In the genomic region with DNA sequence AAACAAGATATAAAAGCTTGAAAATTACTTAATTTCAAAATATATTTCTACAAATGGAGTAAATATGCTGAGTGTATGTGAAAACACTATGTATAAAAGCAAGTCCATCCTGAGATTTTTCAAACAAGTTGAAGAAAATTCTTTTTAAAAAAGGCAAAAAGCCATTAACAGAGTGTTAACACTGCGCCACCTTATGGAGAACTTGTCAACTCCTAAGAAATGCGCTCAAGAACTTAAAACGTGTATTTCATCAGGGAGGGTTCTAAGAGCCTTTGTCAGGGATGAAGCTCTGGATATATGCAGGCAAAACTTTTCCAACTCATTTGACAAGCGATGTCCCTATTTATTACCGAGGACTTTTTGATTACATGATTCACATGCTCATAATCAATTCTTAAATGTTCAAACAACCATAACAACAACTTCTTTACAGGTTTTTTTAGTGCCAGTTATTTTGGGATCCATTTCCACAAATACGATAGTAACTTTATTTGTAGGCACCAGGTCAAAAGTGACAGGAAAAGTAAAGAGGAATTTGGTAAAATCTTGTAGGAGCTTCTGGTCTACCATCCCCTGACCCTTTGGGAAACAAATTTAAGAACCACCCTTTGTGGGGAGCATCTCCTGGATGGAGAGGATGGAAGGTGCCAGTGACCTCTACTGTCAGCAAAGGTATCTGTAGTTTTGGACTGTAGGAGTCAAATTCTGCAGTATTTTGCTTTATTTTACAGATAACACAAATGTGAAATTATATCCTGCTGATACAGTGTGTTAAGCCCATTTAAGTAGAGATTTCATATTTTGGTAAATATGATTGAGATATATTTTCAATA, we compare ENCODE assay signal across 8 cellular contexts. TPM values are rescaled to one million over a fixed set of nuclear protein-coding genes. Genes with fewer than 3 reads are reported as not detected.
DNase-seq lines count a peak whose midpoint lies in the region; ATAC-seq and TF ChIP-seq lines count a peak whose summit lies in the region.

No MANE protein-coding gene starts in this region.

- no peak for ATAC-seq in omental fat pad (ENCODE audit: low FRiP score)
- ATAC-seq in GM19324 (IDR thresholded peaks at IDR 0.05; ENCODE audit: low FRiP score, unreplicated experiment), result no peak
- ATAC-seq in left cardiac atrium, result no peak

- DNase-seq in D341Med (ENCODE audit: low spot score) (peak; percentile 30), HCEC 1CT (peak; percentile 56), RPMI8226 (peak; percentile 67), glomerular visceral epithelial cell (ENCODE audit: extremely low spot score) (peak; percentile 24), omental fat pad (ENCODE audit: low spot score) (no peak), left cardiac atrium (no peak)
- DNase-seq in activated CD4-positive, alpha-beta T cell treated with anti-CD3 and anti-CD28 coated beads for 48 hours, result no peak

- intact Hi-C loops in left cardiac atrium (cut with DNase I), result no loop called here

- no peak for TF ChIP-seq CTCF in omental fat pad (IDR thresholded peaks at IDR 0.05)

RNA-seq across cellular contexts. Expression of gene CALCR, which starts 23.2 kb away (rescaled TPM):
- total RNA-seq in omental fat pad, result under 1 TPM in 3 of 4 donors, not detected in 1; 0.24 to 0.50 (median 0.28) TPM
- total RNA-seq in left cardiac atrium, result under 1 TPM; 0.08 to 0.09 TPM

Comparison
In these comparisons a context has a peak if more than half of its experiments do, and no peak if none do; other contexts are left out.
1. DNase-seq: peak in D341Med (single experiment), HCEC 1CT (single experiment), RPMI8226 (single experiment) and glomerular visceral epithelial cell (single experiment); none in omental fat pad (single experiment), activated CD4-positive, alpha-beta T cell treated with anti-CD3 and anti-CD28 coated beads for 48 hours (single experiment) and left cardiac atrium (single experiment).